In the genomic region with DNA sequence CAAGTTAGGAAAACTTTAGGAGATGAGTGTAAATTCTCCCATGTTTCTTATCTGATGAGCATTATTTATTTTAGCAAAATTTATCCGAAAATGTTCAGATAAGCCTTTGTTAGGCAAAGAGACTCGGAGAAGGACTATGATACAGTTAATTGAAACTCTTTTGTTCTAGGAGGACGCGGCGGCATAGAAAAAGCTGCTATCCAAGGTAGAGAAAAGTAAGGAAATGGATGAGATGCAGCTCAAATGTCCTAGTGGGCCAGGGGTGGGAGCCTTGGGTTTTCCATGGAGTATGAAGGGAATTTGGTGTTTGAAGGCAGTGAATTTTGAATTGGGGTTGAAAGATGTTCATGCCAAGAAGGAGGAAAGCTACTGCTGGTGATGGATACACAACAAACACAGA, we compare ENCODE assay signal across 3 cellular contexts.
"Had no signal": no experiment of that assay in that cellular context is flagged by ENCODE, and none has a peak within 500 bp of the region (broad histone marks: within the 10 kb centered on the region; RNA-seq: fewer than 3 reads in every experiment).

No MANE protein-coding gene starts in this region.

- H3K4me3 ChIP-seq: GM12878 had no signal

- DNase-seq: GDM1, GF-D8 had no signal

- ATAC-seq: GM12878 had no signal
